18 cellular contexts compared by ENCODE assay signal in the genomic region with DNA sequence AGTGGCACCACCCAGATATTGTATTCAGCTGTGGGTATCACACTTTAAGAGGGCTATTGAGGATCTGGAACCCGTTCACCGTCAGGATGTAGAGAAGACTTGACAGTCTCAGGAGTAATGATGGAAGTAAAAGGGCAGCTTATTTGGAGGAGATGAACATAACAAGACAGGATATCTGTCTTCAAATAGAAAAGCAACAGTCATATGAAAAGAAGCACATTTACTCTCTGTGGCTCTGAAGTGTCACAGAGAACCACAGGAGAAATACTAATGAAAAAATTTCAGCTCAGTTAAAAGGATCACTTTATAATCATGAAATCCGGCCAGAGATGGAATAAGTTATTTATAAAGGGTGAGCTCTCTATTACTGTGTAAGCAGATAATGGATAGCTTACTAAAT.
DNase-seq lines count a peak whose midpoint lies in the region; ATAC-seq and TF ChIP-seq lines count a peak whose summit lies in the region.
"Had no signal": no experiment of that assay in that cellular context is flagged by ENCODE, and none has a peak within 500 bp of the region (broad histone marks: within the 10 kb centered on the region; RNA-seq: fewer than 3 reads in every experiment).

No MANE protein-coding gene starts in this region.

- no peak for DNase-seq in activated T-cell treated with anti-CD3 and anti-CD28 coated beads, Interleukin-2, amount 50 U/mL, for 72 hours
- DNase-seq in activated T-cell treated with anti-CD3 and anti-CD28 coated beads, Interleukin-2, amount 50 U/mL, for 24 hours: no peak
- DNase-seq in stimulated activated effector memory CD8-positive, alpha-beta T cell treated with anti-CD3 and anti-CD28 coated beads, Interleukin-12 subunit alpha, Interleukin-12 subunit beta, amount 100 ng/mL, for 72 hours (ENCODE audit: low spot score in 2 of 2): no peak
- DNase-seq in head of caudate nucleus (no peak), activated gamma-delta T cell (lab: John Stamatoyannopoulos, UW) (no peak)
- no peak for DNase-seq in activated CD4-positive, alpha-beta memory T cell treated with anti-CD3 and anti-CD28 coated beads for 36 hours
- DNase-seq: 8988T; Calu3; CD8-positive, alpha-beta T cell; DMS53; DND-41; EL; H9 had no signal

- CTCF ChIA-PET in activated CD4-positive, alpha-beta memory T cell treated with anti-CD3 and anti-CD28 coated beads for 36 hours (lab: Charles Lee): interaction anchor here (1.1 to 3.5 kb wide), 2 partner anchors 117 to 434 kb away, joined by 3 to 7 read pairs; no protein-coding TSS in a partner anchor

- intact Hi-C loops in head of caudate nucleus (cut with DNase I): no loop called here
- intact Hi-C loops in activated CD4-positive, alpha-beta memory T cell treated with anti-CD3 and anti-CD28 coated beads for 36 hours (cut with micrococcal nuclease): no loop called here

- H3K27ac Mint-ChIP-seq in activated T-cell treated with anti-CD3 and anti-CD28 coated beads, Interleukin-2, amount 50 U/mL, for 72 hours: no peak overlapping the region
- H3K27ac Mint-ChIP-seq in activated T-cell treated with anti-CD3 and anti-CD28 coated beads, Interleukin-2, amount 50 U/mL, for 24 hours: no peak overlapping the region
- H3K27ac Mint-ChIP-seq in activated T-helper 17 cell treated with anti-CD3 and anti-CD28 coated beads, Interleukin-2, amount 50 U/mL, for 72 hours: no peak overlapping the region
- H3K27ac Mint-ChIP-seq in nephron: peak overlapping the region in 2 of 3 experiments; percentile 2 to 17
- H3K27ac Mint-ChIP-seq in stimulated activated effector memory CD8-positive, alpha-beta T cell treated with anti-CD3 and anti-CD28 coated beads, Interleukin-12 subunit alpha, Interleukin-12 subunit beta, amount 100 ng/mL, for 72 hours: no peak overlapping the region
- H3K27ac Mint-ChIP-seq in activated CD4-positive, alpha-beta memory T cell treated with anti-CD3 and anti-CD28 coated beads for 36 hours: no peak overlapping the region
- H3K27ac Mint-ChIP-seq: CD14-positive monocyte; CD8-positive, alpha-beta T cell; H9 had no signal

- ATAC-seq in activated T-cell treated with anti-CD3 and anti-CD28 coated beads, Interleukin-2, amount 50 U/mL, for 72 hours (replicated peaks in 1 of 2): peak; percentile 32 to 43
- ATAC-seq in activated T-helper 17 cell treated with anti-CD3 and anti-CD28 coated beads, Interleukin-2, amount 50 U/mL, for 72 hours (replicated peaks): peak; percentile 37
- peak; percentile 70 for ATAC-seq in stimulated activated effector memory CD8-positive, alpha-beta T cell treated with anti-CD3 and anti-CD28 coated beads, Interleukin-12 subunit alpha, Interleukin-12 subunit beta, amount 100 ng/mL, for 72 hours
- ATAC-seq: CD8-positive, alpha-beta T cell; GM12878; HepG2 had no signal

- H3K36me3 Mint-ChIP-seq in activated T-cell treated with anti-CD3 and anti-CD28 coated beads, Interleukin-2, amount 50 U/mL, for 72 hours (ENCODE audit: insufficient read depth in 2 of 2): no peaks in the 10 kb centered on the region
- no peaks in the 10 kb centered on the region for H3K36me3 Mint-ChIP-seq in activated T-cell treated with anti-CD3 and anti-CD28 coated beads, Interleukin-2, amount 50 U/mL, for 24 hours (ENCODE audit: low read depth)
- no peaks in the 10 kb centered on the region for H3K36me3 Mint-ChIP-seq in activated T-helper 17 cell treated with anti-CD3 and anti-CD28 coated beads, Interleukin-2, amount 50 U/mL, for 72 hours (ENCODE audit: low read depth)
- H3K36me3 Mint-ChIP-seq in nephron (ENCODE audit: low read depth): no peaks in the 10 kb centered on the region
- H3K36me3 Mint-ChIP-seq in stimulated activated effector memory CD8-positive, alpha-beta T cell treated with anti-CD3 and anti-CD28 coated beads, Interleukin-12 subunit alpha, Interleukin-12 subunit beta, amount 100 ng/mL, for 72 hours: no peaks in the 10 kb centered on the region
- H3K36me3 Mint-ChIP-seq in activated CD4-positive, alpha-beta memory T cell treated with anti-CD3 and anti-CD28 coated beads for 36 hours: no peaks in the 10 kb centered on the region
- H3K36me3 Mint-ChIP-seq: CD14-positive monocyte; CD8-positive, alpha-beta T cell had no signal

- POLR2A ChIA-PET in activated CD4-positive, alpha-beta memory T cell treated with anti-CD3 and anti-CD28 coated beads for 36 hours (lab: Charles Lee): interaction anchor here (0.7 kb wide), 1 partner anchor 32 kb away, joined by 3 read pairs; no protein-coding TSS in a partner anchor

- no peaks in the 10 kb centered on the region for H3K27me3 Mint-ChIP-seq in activated T-cell treated with anti-CD3 and anti-CD28 coated beads, Interleukin-2, amount 50 U/mL, for 72 hours (ENCODE audit: low read depth)
- no peaks in the 10 kb centered on the region for H3K27me3 Mint-ChIP-seq in activated T-cell treated with anti-CD3 and anti-CD28 coated beads, Interleukin-2, amount 50 U/mL, for 24 hours
- H3K27me3 Mint-ChIP-seq in activated T-helper 17 cell treated with anti-CD3 and anti-CD28 coated beads, Interleukin-2, amount 50 U/mL, for 72 hours: no peaks in the 10 kb centered on the region
- H3K27me3 Mint-ChIP-seq in nephron (ENCODE audit: low read depth): no peaks in the 10 kb centered on the region
- no peaks in the 10 kb centered on the region for H3K27me3 Mint-ChIP-seq in activated CD4-positive, alpha-beta memory T cell treated with anti-CD3 and anti-CD28 coated beads for 36 hours

- no peaks in the 10 kb centered on the region for H3K9me3 Mint-ChIP-seq in activated T-cell treated with anti-CD3 and anti-CD28 coated beads, Interleukin-2, amount 50 U/mL, for 72 hours
- H3K9me3 Mint-ChIP-seq in activated T-cell treated with anti-CD3 and anti-CD28 coated beads, Interleukin-2, amount 50 U/mL, for 24 hours: no peaks in the 10 kb centered on the region
- H3K9me3 Mint-ChIP-seq in activated T-helper 17 cell treated with anti-CD3 and anti-CD28 coated beads, Interleukin-2, amount 50 U/mL, for 72 hours: no peaks in the 10 kb centered on the region
- no peaks in the 10 kb centered on the region for H3K9me3 Mint-ChIP-seq in nephron
- no peaks in the 10 kb centered on the region for H3K9me3 Mint-ChIP-seq in stimulated activated effector memory CD8-positive, alpha-beta T cell treated with anti-CD3 and anti-CD28 coated beads, Interleukin-12 subunit alpha, Interleukin-12 subunit beta, amount 100 ng/mL, for 72 hours
- no peaks in the 10 kb centered on the region for H3K9me3 Mint-ChIP-seq in activated CD4-positive, alpha-beta memory T cell treated with anti-CD3 and anti-CD28 coated beads for 36 hours
- H3K9me3 Mint-ChIP-seq: CD14-positive monocyte; CD8-positive, alpha-beta T cell; H9 had no signal

- H3K4me1 Mint-ChIP-seq in activated T-cell treated with anti-CD3 and anti-CD28 coated beads, Interleukin-2, amount 50 U/mL, for 72 hours (ENCODE audit: low read depth): peaks cover 44% of the 10 kb centered on the region
- peaks cover 26% of the 10 kb centered on the region for H3K4me1 Mint-ChIP-seq in activated T-cell treated with anti-CD3 and anti-CD28 coated beads, Interleukin-2, amount 50 U/mL, for 24 hours (ENCODE audit: low read depth)
- peaks cover 5% of the 10 kb centered on the region for H3K4me1 Mint-ChIP-seq in activated T-helper 17 cell treated with anti-CD3 and anti-CD28 coated beads, Interleukin-2, amount 50 U/mL, for 72 hours
- peaks cover 23% of the 10 kb centered on the region for H3K4me1 Mint-ChIP-seq in nephron
- peaks cover 10% of the 10 kb centered on the region for H3K4me1 Mint-ChIP-seq in stimulated activated effector memory CD8-positive, alpha-beta T cell treated with anti-CD3 and anti-CD28 coated beads, Interleukin-12 subunit alpha, Interleukin-12 subunit beta, amount 100 ng/mL, for 72 hours
- H3K4me1 Mint-ChIP-seq in activated CD4-positive, alpha-beta memory T cell treated with anti-CD3 and anti-CD28 coated beads for 36 hours (ENCODE audit: low read depth): peaks cover 18% of the 10 kb centered on the region
- H3K4me1 Mint-ChIP-seq: CD14-positive monocyte had no signal

- no peak overlapping the region for H3K4me3 Mint-ChIP-seq in activated T-cell treated with anti-CD3 and anti-CD28 coated beads, Interleukin-2, amount 50 U/mL, for 72 hours
- no peak overlapping the region for H3K4me3 Mint-ChIP-seq in activated T-cell treated with anti-CD3 and anti-CD28 coated beads, Interleukin-2, amount 50 U/mL, for 24 hours
- H3K4me3 Mint-ChIP-seq in activated T-helper 17 cell treated with anti-CD3 and anti-CD28 coated beads, Interleukin-2, amount 50 U/mL, for 72 hours: no peak overlapping the region
- H3K4me3 Mint-ChIP-seq in nephron: no peak overlapping the region
- H3K4me3 Mint-ChIP-seq in stimulated activated effector memory CD8-positive, alpha-beta T cell treated with anti-CD3 and anti-CD28 coated beads, Interleukin-12 subunit alpha, Interleukin-12 subunit beta, amount 100 ng/mL, for 72 hours: no peak overlapping the region
- no peak overlapping the region for H3K4me3 Mint-ChIP-seq in activated CD4-positive, alpha-beta memory T cell treated with anti-CD3 and anti-CD28 coated beads for 36 hours
- H3K4me3 Mint-ChIP-seq: CD14-positive monocyte; CD8-positive, alpha-beta T cell; H9 had no signal

- TF ChIP-seq CTCF in nephron (IDR thresholded peaks at IDR 0.05; ENCODE audit: unreplicated experiment in 3 of 3): no peak

Comparison
In these comparisons a context has a peak if more than half of its experiments do, and no peak if none do; other contexts are left out.
1. H3K27ac Mint-ChIP-seq: peak in nephron (2 of 3); none in activated T-cell treated with anti-CD3 and anti-CD28 coated beads, Interleukin-2, amount 50 U/mL, for 72 hours (single experiment), activated T-cell treated with anti-CD3 and anti-CD28 coated beads, Interleukin-2, amount 50 U/mL, for 24 hours (single experiment), activated T-helper 17 cell treated with anti-CD3 and anti-CD28 coated beads, Interleukin-2, amount 50 U/mL, for 72 hours (single experiment), stimulated activated effector memory CD8-positive, alpha-beta T cell treated with anti-CD3 and anti-CD28 coated beads, Interleukin-12 subunit alpha, Interleukin-12 subunit beta, amount 100 ng/mL, for 72 hours (single experiment) and activated CD4-positive, alpha-beta memory T cell treated with anti-CD3 and anti-CD28 coated beads for 36 hours (single experiment).
2. Peak in every context shown above with its lines, with median percentiles within 50 percentile points of each other: ATAC-seq.